18 cellular contexts compared by ENCODE assay signal in genomic region chr13:93872376-93872775, GRCh38.
A peak's percentile ranks its signal among the peaks of the same experiment; 100 is the strongest.
DNase-seq lines count a peak whose midpoint lies in the region; ATAC-seq, FAIRE-seq and TF ChIP-seq lines count a peak whose summit lies in the region.
"Had no signal": no experiment of that assay in that cellular context is flagged by ENCODE, and none has a peak within 500 bp of the region (broad histone marks: within the 10 kb centered on the region; RNA-seq: fewer than 3 reads in every experiment).

No MANE protein-coding gene starts in this region.

- no peak overlapping the region for H3K14ac ChIP-seq in neuronal stem cell (ENCODE audit: low read length)

- H3K9ac ChIP-seq in neuronal stem cell (ENCODE audit: low read depth, low read length, poor library complexity) = no peak overlapping the region
- H3K9ac ChIP-seq: GM23248, KMS-11 had no signal

- no peak overlapping the region for H3K4ac ChIP-seq in neuronal stem cell (ENCODE audit: low read length)

- H3K9me3 Mint-ChIP-seq in GM23338 = no peaks in the 10 kb centered on the region; the same call in 2 of the 3 replicates
- H3K9me3 Mint-ChIP-seq in type B pancreatic cell = no peaks in the 10 kb centered on the region

- H3K27me3 ChIP-seq in GM23338 (ENCODE audit: insufficient read depth) = no peaks in the 10 kb centered on the region
- H3K27me3 ChIP-seq in neuronal stem cell (ENCODE audit: control insufficient read depth in 3 of 3, insufficient read depth in 3 of 3, low read depth in 1 of 3, low read length in 3 of 3) = no peaks in the 10 kb centered on the region

- H3F3A ChIP-seq in GM23338 (replicated peaks; ENCODE audit: low read depth) = no peaks in the 10 kb centered on the region

- H3K36me3 Mint-ChIP-seq in GM23338 (ENCODE audit: low read depth) (no peaks in the 10 kb centered on the region), type B pancreatic cell (peaks cover 4% of the 10 kb centered on the region)

- H2BK12ac ChIP-seq in neuronal stem cell (ENCODE audit: low read length) = no peak overlapping the region

- TF ChIP-seq EP300 in A549 (IDR thresholded peaks at IDR 0.05) = no peak

- no peak overlapping the region for H2BK120ac ChIP-seq in neuronal stem cell (ENCODE audit: low read depth, low read length)

- no peaks in the 10 kb centered on the region for H3K36me3 ChIP-seq in GM23338 (ENCODE audit: insufficient read depth)
- H3K36me3 ChIP-seq in neuronal stem cell (replicated peaks in 1 of 2; ENCODE audit: control insufficient read depth in 2 of 2, insufficient read depth in 2 of 2, low read length in 2 of 2) = no peaks in the 10 kb centered on the region

- H4K20me1 ChIP-seq in GM23338 (replicated peaks; ENCODE audit: insufficient read depth) = no peaks in the 10 kb centered on the region

- DNase-seq in A549 (ENCODE audit: low read depth in 1 of 2, low spot score in 1 of 2) (no peak), GM23338 (ENCODE audit: low spot score) (peak; percentile 25), left kidney (ENCODE audit: low read depth, low spot score) (peak; percentile 7), COR-L47 (lab: John Stamatoyannopoulos, UW) (no peak), neuronal stem cell (ENCODE audit: low spot score) (no peak), type B pancreatic cell (ENCODE audit: extremely low spot score, unreplicated experiment) (no peak)
- DNase-seq: AML-193; CD4-positive, alpha-beta T cell; DMS79 treated with DMSO at 0.1 percent for 48 hours; GF-D8; GM23248; H7 had no signal

- H3K18ac ChIP-seq in neuronal stem cell (ENCODE audit: low read length) = no peak overlapping the region

- H3K27me3 Mint-ChIP-seq in GM23338 (ENCODE audit: insufficient read depth, low read depth, poor library complexity) (no peaks in the 10 kb centered on the region), type B pancreatic cell (no peaks in the 10 kb centered on the region)
- H3K27me3 Mint-ChIP-seq: CD4-positive, alpha-beta T cell had no signal

- ATAC-seq in A549 (no peak), GM23338 (no peak)
- ATAC-seq: HCT116 had no signal

- WGBS in A549 (ENCODE audit: missing lambda C conversion rate) = 67% methylated on average over 2 of the region's 2 CpGs
- no CpG with 5 or more reads among the region's 2 CpGs for WGBS in neuronal stem cell (ENCODE audit: extremely low coverage in 2 of 2, insufficient read length in 2 of 2, insufficient replicate concordance in 1 of 2), 2 donors

- CTCF ChIA-PET in A549 (lab: Yijun Ruan, JAX) = no interaction called here

- no peaks in the 10 kb centered on the region for H3K79me1 ChIP-seq in neuronal stem cell (ENCODE audit: low read depth, low read length)

- no peak overlapping the region for H4K91ac ChIP-seq in neuronal stem cell (ENCODE audit: low read depth, low read length, poor library complexity)

- POLR2A ChIA-PET in A549 (lab: Yijun Ruan, JAX) = no interaction called here

- no peak for TF ChIP-seq CTCF in A549 (IDR thresholded peaks at IDR 0.05)
- TF ChIP-seq CTCF in GM23338 (conservative IDR thresholded peaks at IDR 0.05; ENCODE audit: low read depth in 2 of 2) = no peak
- TF ChIP-seq CTCF in type B pancreatic cell (conservative IDR thresholded peaks at IDR 0.05) = no peak

- H3K4me3 ChIP-seq in A549 (no peak overlapping the region), GM23338 (no peak overlapping the region), neuronal stem cell (ENCODE audit: low read length in 2 of 2) (no peak overlapping the region)
- H3K4me3 ChIP-seq: GM23248 had no signal

- H3K4me1 ChIP-seq in A549 = no peaks in the 10 kb centered on the region
- no peaks in the 10 kb centered on the region; the same call in 1 of the 2 replicates for H3K4me1 ChIP-seq in GM23338 (ENCODE audit: insufficient read depth)
- no peaks in the 10 kb centered on the region for H3K4me1 ChIP-seq in neuronal stem cell (ENCODE audit: control insufficient read depth in 2 of 2, insufficient read depth in 1 of 2, low read depth in 1 of 2, low read length in 2 of 2)

- TF ChIP-seq POLR2A in A549 (IDR thresholded peaks at IDR 0.05; ENCODE audit: low read length) = no peak

- no peaks in the 10 kb centered on the region for H3K4me1 Mint-ChIP-seq in GM23338
- peaks cover 3% of the 10 kb centered on the region for H3K4me1 Mint-ChIP-seq in type B pancreatic cell (ENCODE audit: unreplicated experiment)

- no peak overlapping the region for H3K23ac ChIP-seq in neuronal stem cell (ENCODE audit: low read depth, low read length, poor library complexity)

- no peak overlapping the region for H4K8ac ChIP-seq in neuronal stem cell (ENCODE audit: low read depth, low read length)

- no peak overlapping the region for H3K27ac ChIP-seq in A549
- no peak overlapping the region for H3K27ac ChIP-seq in GM23338 (ENCODE audit: low read depth)
- no peak overlapping the region for H3K27ac ChIP-seq in neuronal stem cell (replicated peaks; ENCODE audit: low read length)
- H3K27ac ChIP-seq: C4-2B, GM23248, KMS-11 had no signal

- TF ChIP-seq RAD21 in A549 (conservative IDR thresholded peaks at IDR 0.05 in 1 of 2, IDR thresholded peaks at IDR 0.05 in 1 of 2) = no peak

- H3K4me3 Mint-ChIP-seq in GM23338 = no peak overlapping the region
- H3K4me3 Mint-ChIP-seq in type B pancreatic cell = no peak overlapping the region
- H3K4me3 Mint-ChIP-seq: CD4-positive, alpha-beta T cell had no signal

- no peaks in the 10 kb centered on the region for H3K9me3 ChIP-seq in A549
- no peaks in the 10 kb centered on the region for H3K9me3 ChIP-seq in neuronal stem cell (replicated peaks in 1 of 2; ENCODE audit: control insufficient read depth in 2 of 2, insufficient read depth in 1 of 2, low read depth in 1 of 2, low read length in 2 of 2)

- H3K27ac Mint-ChIP-seq in GM23338 (no peak overlapping the region), type B pancreatic cell (no peak overlapping the region)
- H3K27ac Mint-ChIP-seq: CD4-positive, alpha-beta T cell had no signal

- no peak overlapping the region for H2AK5ac ChIP-seq in neuronal stem cell (ENCODE audit: low read depth, low read length)

- H2AFZ ChIP-seq in GM23338 = no peak overlapping the region
- no peak overlapping the region for H2AFZ ChIP-seq in neuronal stem cell (ENCODE audit: low read length)
- H2AFZ ChIP-seq: GM23248 had no signal

- FAIRE-seq in A549 (lab: Jason Lieb, UNC) = no peak
- FAIRE-seq: A204.1, GM19239 had no signal

- no peak overlapping the region for H2BK5ac ChIP-seq in neuronal stem cell (ENCODE audit: low read length)

- no peak overlapping the region for H2BK15ac ChIP-seq in neuronal stem cell (ENCODE audit: low read length)

- H3K4me2 ChIP-seq in A549 = no peak overlapping the region
- H3K4me2 ChIP-seq in GM23338 = no peak overlapping the region
- no peak overlapping the region for H3K4me2 ChIP-seq in neuronal stem cell (ENCODE audit: insufficient read depth, low read length, poor library complexity, severe bottlenecking)
- H3K4me2 ChIP-seq: KMS-11 had no signal

- 0 out of 2 replicates have a peak, but pooled peaks cover under 1% of the 10 kb centered on the region for H3K9me2 ChIP-seq in GM23338 (ENCODE audit: insufficient read depth)

- H3K79me2 ChIP-seq in GM23338 (replicated peaks; ENCODE audit: insufficient read depth) = no peaks in the 10 kb centered on the region

TF ChIP-seq in A549, 52 proteins besides CTCF, POLR2A, EP300 and RAD21 (continues in another document):
- TF ChIP-seq NR3C1 (IDR thresholded peaks at IDR 0.05) = no peak
- TF ChIP-seq NFE2L2 (conservative IDR thresholded peaks at IDR 0.05; ENCODE audit: low read length) = no peak

TF ChIP-seq in GM23338, 12 proteins besides CTCF, POLR2A, EP300 and RAD21 (continues in another document):
- no peak for TF ChIP-seq STAT1 (IDR thresholded peaks at IDR 0.05; ENCODE audit: unreplicated experiment)

TF ChIP-seq in PFSK-1, 5 proteins besides CTCF, POLR2A, EP300 and RAD21:
- TF ChIP-seq SIN3A (IDR thresholded peaks at IDR 0.05; ENCODE audit: borderline replicate concordance, insufficient read depth, low read length) (no peak), REST (IDR thresholded peaks at IDR 0.05; ENCODE audit: insufficient read depth in 1 of 2, low read depth in 2 of 2, low read length in 2 of 2) (peak; percentile 49 to 67; a peak in 2 of 4 replicates), TAF1 (IDR thresholded peaks at IDR 0.05; ENCODE audit: borderline replicate concordance, insufficient read depth, low read length) (no peak), POLR2AphosphoS5 (IDR thresholded peaks at IDR 0.05; ENCODE audit: low read depth, low read length) (no peak)

Comparison
In these comparisons a context has a peak if more than half of its experiments do, and no peak if none do; other contexts are left out.
1. DNase-seq: peak in GM23338 (single experiment) and left kidney (single experiment); none in A549 (0 of 2), COR-L47 (single experiment), neuronal stem cell (single experiment) and type B pancreatic cell (single experiment).